In genomic region chr3:169695051-169695450, GRCh38 we compare ENCODE assay signal across 15 cellular contexts.
DNase-seq lines count a peak whose midpoint lies in the region; ATAC-seq and TF ChIP-seq lines count a peak whose summit lies in the region.
"Had no signal": no experiment of that assay in that cellular context is flagged by ENCODE, and none has a peak within 500 bp of the region (broad histone marks: within the 10 kb centered on the region; RNA-seq: fewer than 3 reads in every experiment).

No MANE protein-coding gene starts in this region.

- ATAC-seq in HG02840 (IDR thresholded peaks at IDR 0.05; ENCODE audit: low FRiP score, unreplicated experiment) (no peak), GM21515 (IDR thresholded peaks at IDR 0.05; ENCODE audit: unreplicated experiment) (no peak), GM18907 (IDR thresholded peaks at IDR 0.05; ENCODE audit: unreplicated experiment) (no peak)
- ATAC-seq: GM23338 had no signal

- no peak overlapping the region for H3K27ac ChIP-seq in brain microvascular endothelial cell
- H3K27ac ChIP-seq: BLaER1 had no signal

- DNase-seq in NCI-H226: peak; percentile 15
- peak; percentile 17 for DNase-seq in brain microvascular endothelial cell
- peak; percentile 20 for DNase-seq in fibroblast of mammary gland (ENCODE audit: low read depth)
- peak; percentile 7 for DNase-seq in skeletal muscle cell (ENCODE audit: low read depth)
- DNase-seq: 8988T; AML-193; CD8-positive, alpha-beta memory T cell; DMS79; GDM1; H7 had no signal

- in situ Hi-C loops in brain microvascular endothelial cell (cut with HindIII; ENCODE audit: low pct_ligation_motif_present, low sequenced_read_pairs): no loop called here

- TF ChIP-seq CTCF in brain microvascular endothelial cell (IDR thresholded peaks at IDR 0.05; ENCODE audit: low read depth, low read length, missing control alignments) (no peak), fibroblast of mammary gland (conservative IDR thresholded peaks at IDR 0.05; ENCODE audit: control insufficient read depth, insufficient read depth, low read depth, low read length) (no peak)

- H3K27me3 ChIP-seq in brain microvascular endothelial cell (replicated peaks): no peaks in the 10 kb centered on the region
- H3K27me3 ChIP-seq: BLaER1 had no signal

- H3K4me3 ChIP-seq in brain microvascular endothelial cell (ENCODE audit: low read depth, low read length): no peak overlapping the region
- no peak overlapping the region for H3K4me3 ChIP-seq in fibroblast of mammary gland (ENCODE audit: control insufficient read depth, low read depth, low read length)
- no peak overlapping the region for H3K4me3 ChIP-seq in skeletal muscle cell (ENCODE audit: low read depth, low read length)
- H3K4me3 ChIP-seq: BLaER1, GM23338 had no signal

- H3K36me3 ChIP-seq in brain microvascular endothelial cell (replicated peaks): no peaks in the 10 kb centered on the region
- H3K36me3 ChIP-seq: BLaER1 had no signal
